In the genomic region with DNA sequence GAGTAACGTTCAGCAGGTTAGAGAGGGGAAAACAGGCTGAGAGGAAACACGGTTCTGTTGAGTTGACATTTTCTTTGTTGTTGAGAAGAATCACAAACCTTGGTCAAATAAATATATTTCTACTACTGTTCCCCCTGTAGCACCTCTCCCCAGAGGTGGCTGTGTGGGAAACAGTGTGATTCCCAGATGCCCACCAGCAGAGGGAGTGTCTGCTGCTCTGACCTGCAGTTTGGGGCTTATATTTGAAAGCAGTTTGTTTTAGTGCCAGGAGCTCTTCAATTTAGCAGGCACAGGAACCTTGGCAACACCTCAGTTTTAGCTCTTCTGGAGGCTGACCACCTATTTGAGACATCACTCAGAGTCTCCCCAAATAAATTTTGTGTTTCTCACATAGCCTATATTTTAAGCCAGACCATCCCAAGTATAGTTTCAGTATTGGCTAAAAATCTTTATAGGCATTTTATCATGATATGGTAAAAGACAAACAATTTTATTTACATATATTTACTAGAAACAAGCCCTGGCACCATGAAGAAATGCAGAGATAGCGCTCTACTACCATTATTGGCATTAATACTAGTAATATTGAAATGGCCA, we compare ENCODE assay signal across 9 cellular contexts.
DNase-seq lines count a peak whose midpoint lies in the region; ATAC-seq and TF ChIP-seq lines count a peak whose summit lies in the region.
"Had no signal": no experiment of that assay in that cellular context is flagged by ENCODE, and none has a peak within 500 bp of the region (broad histone marks: within the 10 kb centered on the region; RNA-seq: fewer than 3 reads in every experiment).

No MANE protein-coding gene starts in this region.

- H3K4me3 ChIP-seq in endodermal cell (ENCODE audit: low read length), result no peak overlapping the region
- no peak overlapping the region for H3K4me3 ChIP-seq in smooth muscle cell
- no peak overlapping the region for H3K4me3 ChIP-seq in coronary artery

- TF ChIP-seq CTCF in endodermal cell (conservative IDR thresholded peaks at IDR 0.05), result peak; percentile 91
- TF ChIP-seq CTCF in smooth muscle cell (IDR thresholded peaks at IDR 0.05; ENCODE audit: borderline replicate concordance, insufficient read depth, poor library complexity, severe bottlenecking), result peak; percentile 51
- no peak for TF ChIP-seq CTCF in coronary artery (IDR thresholded peaks at IDR 0.05)

- H4K20me1 ChIP-seq in smooth muscle cell (ENCODE audit: low read depth), result no peaks in the 10 kb centered on the region

- H3K36me3 ChIP-seq in endodermal cell (ENCODE audit: control insufficient read depth, insufficient read depth, low read length) (peaks cover 52% of the 10 kb centered on the region), smooth muscle cell (ENCODE audit: low read depth) (peaks cover 13% of the 10 kb centered on the region)

- H3K9me3 Mint-ChIP-seq in activated naive CD8-positive, alpha-beta T cell treated with anti-CD3 and anti-CD28 coated beads, Interleukin-2, amount 50 U/mL, for 24 hours, result no peaks in the 10 kb centered on the region
- H3K9me3 Mint-ChIP-seq in activated naive CD8-positive, alpha-beta T cell treated with anti-CD3 and anti-CD28 coated beads for 36 hours, result no peaks in the 10 kb centered on the region
- H3K9me3 Mint-ChIP-seq in endodermal cell, result no peaks in the 10 kb centered on the region
- H3K9me3 Mint-ChIP-seq: activated B cell treated with CpG ODN at 0.5 μM for 24 hours had no signal

- H3F3A ChIP-seq in smooth muscle cell (ENCODE audit: low read depth), result no peaks in the 10 kb centered on the region

- no peak for ATAC-seq in activated naive CD8-positive, alpha-beta T cell treated with anti-CD3 and anti-CD28 coated beads, Interleukin-2, amount 50 U/mL, for 24 hours
- ATAC-seq in HG03196 (IDR thresholded peaks at IDR 0.05; ENCODE audit: unreplicated experiment), result no peak
- no peak for ATAC-seq in GM19328 (IDR thresholded peaks at IDR 0.05; ENCODE audit: unreplicated experiment)

- H3K27me3 Mint-ChIP-seq in activated naive CD8-positive, alpha-beta T cell treated with anti-CD3 and anti-CD28 coated beads, Interleukin-2, amount 50 U/mL, for 24 hours, result no peaks in the 10 kb centered on the region
- H3K27me3 Mint-ChIP-seq in activated naive CD8-positive, alpha-beta T cell treated with anti-CD3 and anti-CD28 coated beads for 36 hours, result no peaks in the 10 kb centered on the region
- no peaks in the 10 kb centered on the region for H3K27me3 Mint-ChIP-seq in endodermal cell (ENCODE audit: insufficient read depth)
- H3K27me3 Mint-ChIP-seq: activated B cell treated with CpG ODN at 0.5 μM for 24 hours had no signal

- H3K9me3 ChIP-seq in endodermal cell (ENCODE audit: control insufficient read depth, low read length), result no peaks in the 10 kb centered on the region
- no peaks in the 10 kb centered on the region for H3K9me3 ChIP-seq in smooth muscle cell (replicated peaks; ENCODE audit: low read depth)

- H3K27ac Mint-ChIP-seq in activated naive CD8-positive, alpha-beta T cell treated with anti-CD3 and anti-CD28 coated beads, Interleukin-2, amount 50 U/mL, for 24 hours, result peak overlapping the region; percentile 41
- H3K27ac Mint-ChIP-seq in activated naive CD8-positive, alpha-beta T cell treated with anti-CD3 and anti-CD28 coated beads for 36 hours, result no peak overlapping the region
- no peak overlapping the region for H3K27ac Mint-ChIP-seq in endodermal cell
- H3K27ac Mint-ChIP-seq: activated B cell treated with CpG ODN at 0.5 μM for 24 hours had no signal

- H3K27me3 ChIP-seq in endodermal cell (ENCODE audit: control insufficient read depth, insufficient read depth, low read length, poor library complexity, severe bottlenecking) (no peaks in the 10 kb centered on the region), smooth muscle cell (ENCODE audit: low read depth) (no peaks in the 10 kb centered on the region)

- H3K9ac ChIP-seq in endodermal cell (ENCODE audit: extremely low read depth, low read length, poor library complexity, severe bottlenecking), result no peak overlapping the region
- no peak overlapping the region for H3K9ac ChIP-seq in smooth muscle cell (ENCODE audit: low read depth)

- H3K79me2 ChIP-seq in smooth muscle cell (ENCODE audit: low read depth), result no peaks in the 10 kb centered on the region

- peaks cover 37% of the 10 kb centered on the region for H3K36me3 Mint-ChIP-seq in activated naive CD8-positive, alpha-beta T cell treated with anti-CD3 and anti-CD28 coated beads, Interleukin-2, amount 50 U/mL, for 24 hours (ENCODE audit: low read depth)
- peaks cover 29% of the 10 kb centered on the region for H3K36me3 Mint-ChIP-seq in activated naive CD8-positive, alpha-beta T cell treated with anti-CD3 and anti-CD28 coated beads for 36 hours
- H3K36me3 Mint-ChIP-seq in endodermal cell (ENCODE audit: low read depth), result peaks cover 48% of the 10 kb centered on the region

- H3K4me1 ChIP-seq in endodermal cell (ENCODE audit: control insufficient read depth, insufficient read depth, low read length) (no peaks in the 10 kb centered on the region), smooth muscle cell (ENCODE audit: low read depth) (no peaks in the 10 kb centered on the region)

- WGBS in endodermal cell (ENCODE audit: insufficient coverage in 1 of 2, insufficient read length in 1 of 2), 2 experiments, result 70 to 92% methylated on average over 2 to 3 of the region's 3 CpGs
- 72% methylated on average over 3 of the region's 3 CpGs for WGBS in smooth muscle cell (ENCODE audit: low lambda C conversion rate)

- H3K4me1 Mint-ChIP-seq in activated naive CD8-positive, alpha-beta T cell treated with anti-CD3 and anti-CD28 coated beads, Interleukin-2, amount 50 U/mL, for 24 hours, result peaks cover 15% of the 10 kb centered on the region
- peaks cover 21% of the 10 kb centered on the region for H3K4me1 Mint-ChIP-seq in activated naive CD8-positive, alpha-beta T cell treated with anti-CD3 and anti-CD28 coated beads for 36 hours
- peaks cover 7% of the 10 kb centered on the region for H3K4me1 Mint-ChIP-seq in endodermal cell
- H3K4me1 Mint-ChIP-seq: activated B cell treated with CpG ODN at 0.5 μM for 24 hours had no signal

- H2AFZ ChIP-seq in smooth muscle cell (ENCODE audit: low read depth), result no peak overlapping the region

- no peak overlapping the region for H3K4me2 ChIP-seq in smooth muscle cell

- H3K27ac ChIP-seq in endodermal cell (ENCODE audit: low read depth, low read length), result no peak overlapping the region
- H3K27ac ChIP-seq in smooth muscle cell (ENCODE audit: low read depth), result no peak overlapping the region
- no peak overlapping the region for H3K27ac ChIP-seq in coronary artery

- no peak overlapping the region for H3K4me3 Mint-ChIP-seq in activated naive CD8-positive, alpha-beta T cell treated with anti-CD3 and anti-CD28 coated beads, Interleukin-2, amount 50 U/mL, for 24 hours
- H3K4me3 Mint-ChIP-seq in activated naive CD8-positive, alpha-beta T cell treated with anti-CD3 and anti-CD28 coated beads for 36 hours, result no peak overlapping the region
- H3K4me3 Mint-ChIP-seq in endodermal cell, result no peak overlapping the region
- H3K4me3 Mint-ChIP-seq: activated B cell treated with CpG ODN at 0.5 μM for 24 hours had no signal

- no peak for DNase-seq in activated naive CD8-positive, alpha-beta T cell treated with anti-CD3 and anti-CD28 coated beads, Interleukin-2, amount 50 U/mL, for 24 hours
- DNase-seq in activated naive CD8-positive, alpha-beta T cell treated with anti-CD3 and anti-CD28 coated beads for 36 hours, result no peak
- DNase-seq in NCI-H748 (lab: John Stamatoyannopoulos, UW; ENCODE audit: unreplicated experiment), result peak; percentile 42
- DNase-seq in endodermal cell, result peak; percentile 83
- no peak for DNase-seq in smooth muscle cell (lab: John Stamatoyannopoulos, UW; ENCODE audit: unreplicated experiment)
- DNase-seq in coronary artery (ENCODE audit: low spot score), result no peak
- DNase-seq: activated B cell treated with CpG ODN at 0.5 μM for 24 hours had no signal

Comparison
In these comparisons a context has a peak if more than half of its experiments do, and no peak if none do; other contexts are left out.
1. DNase-seq: peak in NCI-H748 (single experiment) and endodermal cell (single experiment); none in activated naive CD8-positive, alpha-beta T cell treated with anti-CD3 and anti-CD28 coated beads, Interleukin-2, amount 50 U/mL, for 24 hours (single experiment), activated naive CD8-positive, alpha-beta T cell treated with anti-CD3 and anti-CD28 coated beads for 36 hours (single experiment), smooth muscle cell (single experiment) and coronary artery (single experiment).